ENCODE assay signal across 1 cellular context in the genomic region with DNA sequence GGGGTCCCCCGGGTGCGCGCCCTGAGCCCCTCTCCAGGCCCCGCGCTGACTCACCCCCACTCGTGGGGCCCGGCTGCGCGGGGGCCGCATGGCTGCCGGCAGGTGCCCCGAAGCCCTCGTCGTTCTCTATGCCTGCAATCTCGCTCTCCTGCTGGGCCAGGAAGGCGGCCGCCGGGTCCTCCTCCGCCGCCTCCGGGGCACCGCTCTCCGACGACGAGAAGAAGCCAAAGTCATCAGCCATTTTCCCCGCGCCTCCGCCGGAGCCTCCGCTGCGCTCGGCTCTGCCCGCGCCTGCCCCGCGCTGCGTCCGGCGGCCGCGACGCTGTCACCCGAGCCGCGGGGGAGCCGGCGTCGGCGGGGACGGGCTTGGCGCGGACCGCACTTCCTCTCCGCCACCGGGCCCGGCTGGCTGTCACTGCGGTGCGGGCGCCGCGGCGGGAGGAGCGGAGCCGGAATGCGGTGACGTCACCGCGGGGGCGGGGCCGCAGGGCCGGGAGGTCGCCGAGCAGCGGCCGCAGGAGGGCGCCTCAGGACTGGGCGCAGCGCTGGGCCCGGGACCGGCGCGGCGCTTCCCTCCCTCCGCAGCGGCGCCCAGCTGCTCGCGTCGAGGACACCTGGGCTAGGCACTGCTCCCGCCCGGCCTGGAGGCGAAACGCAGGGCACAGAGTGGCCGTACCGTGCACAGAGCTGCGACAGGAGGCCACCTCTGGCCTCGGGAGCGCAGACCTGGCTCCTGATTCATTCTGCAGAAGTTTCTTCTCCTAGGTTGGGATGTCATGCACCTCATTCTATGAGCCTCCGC.
TF ChIP-seq lines count a peak whose summit lies in the region.

A gene with protein sequence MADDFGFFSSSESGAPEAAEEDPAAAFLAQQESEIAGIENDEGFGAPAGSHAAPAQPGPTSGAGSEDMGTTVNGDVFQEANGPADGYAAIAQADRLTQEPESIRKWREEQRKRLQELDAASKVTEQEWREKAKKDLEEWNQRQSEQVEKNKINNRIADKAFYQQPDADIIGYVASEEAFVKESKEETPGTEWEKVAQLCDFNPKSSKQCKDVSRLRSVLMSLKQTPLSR (minus strand): TSS at position 417 of the 802 bp plus-strand sequence. CDS start 176 bp downstream, at position 241.

TF ChIP-seq in HCT116, 20 proteins besides CTCF, POLR2A, EP300 and RAD21:
- TF ChIP-seq, protein P1, sequence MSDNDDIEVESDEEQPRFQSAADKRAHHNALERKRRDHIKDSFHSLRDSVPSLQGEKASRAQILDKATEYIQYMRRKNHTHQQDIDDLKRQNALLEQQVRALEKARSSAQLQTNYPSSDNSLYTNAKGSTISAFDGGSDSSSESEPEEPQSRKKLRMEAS (IDR thresholded peaks at IDR 0.05): peak; percentile 92
- TF ChIP-seq EZH2 (IDR thresholded peaks at IDR 0.05) (no peak), EZH2phosphoT487 (IDR thresholded peaks at IDR 0.05; ENCODE audit: borderline replicate concordance) (no peak), ZFX (IDR thresholded peaks at IDR 0.05) (peak; percentile 58), EGR1 (IDR thresholded peaks at IDR 0.05; ENCODE audit: low read depth) (no peak), YY1 (IDR thresholded peaks at IDR 0.05; ENCODE audit: extremely low read depth, insufficient replicate concordance, low read depth, low read length) (peak; percentile 37), ZNF274 (IDR thresholded peaks at IDR 0.05; ENCODE audit: low read depth, low read length) (no peak), FOSL1 (IDR thresholded peaks at IDR 0.05; ENCODE audit: low read depth) (no peak), ELF1 (IDR thresholded peaks at IDR 0.05; ENCODE audit: borderline replicate concordance, low read depth) (no peak), SP1 (IDR thresholded peaks at IDR 0.05; ENCODE audit: low read depth) (no peak), SIN3A (IDR thresholded peaks at IDR 0.05; ENCODE audit: low read depth) (peak; percentile 16; the same call in 1 of the 2 replicates), TCF7L2 (IDR thresholded peaks at IDR 0.05; ENCODE audit: borderline replicate concordance, extremely low read depth, insufficient read depth, insufficient read length) (no peak), JUND (IDR thresholded peaks at IDR 0.05) (0 out of 2 replicates have a peak, but pooled peaks have one; percentile 4), CBX3 (IDR thresholded peaks at IDR 0.05; ENCODE audit: low read depth) (peak; percentile 75), POLR2AphosphoS5 (IDR thresholded peaks at IDR 0.05; ENCODE audit: low read depth, low read length) (peak; percentile 74; the same call in 1 of the 2 replicates)
- TF ChIP-seq, protein P2, sequence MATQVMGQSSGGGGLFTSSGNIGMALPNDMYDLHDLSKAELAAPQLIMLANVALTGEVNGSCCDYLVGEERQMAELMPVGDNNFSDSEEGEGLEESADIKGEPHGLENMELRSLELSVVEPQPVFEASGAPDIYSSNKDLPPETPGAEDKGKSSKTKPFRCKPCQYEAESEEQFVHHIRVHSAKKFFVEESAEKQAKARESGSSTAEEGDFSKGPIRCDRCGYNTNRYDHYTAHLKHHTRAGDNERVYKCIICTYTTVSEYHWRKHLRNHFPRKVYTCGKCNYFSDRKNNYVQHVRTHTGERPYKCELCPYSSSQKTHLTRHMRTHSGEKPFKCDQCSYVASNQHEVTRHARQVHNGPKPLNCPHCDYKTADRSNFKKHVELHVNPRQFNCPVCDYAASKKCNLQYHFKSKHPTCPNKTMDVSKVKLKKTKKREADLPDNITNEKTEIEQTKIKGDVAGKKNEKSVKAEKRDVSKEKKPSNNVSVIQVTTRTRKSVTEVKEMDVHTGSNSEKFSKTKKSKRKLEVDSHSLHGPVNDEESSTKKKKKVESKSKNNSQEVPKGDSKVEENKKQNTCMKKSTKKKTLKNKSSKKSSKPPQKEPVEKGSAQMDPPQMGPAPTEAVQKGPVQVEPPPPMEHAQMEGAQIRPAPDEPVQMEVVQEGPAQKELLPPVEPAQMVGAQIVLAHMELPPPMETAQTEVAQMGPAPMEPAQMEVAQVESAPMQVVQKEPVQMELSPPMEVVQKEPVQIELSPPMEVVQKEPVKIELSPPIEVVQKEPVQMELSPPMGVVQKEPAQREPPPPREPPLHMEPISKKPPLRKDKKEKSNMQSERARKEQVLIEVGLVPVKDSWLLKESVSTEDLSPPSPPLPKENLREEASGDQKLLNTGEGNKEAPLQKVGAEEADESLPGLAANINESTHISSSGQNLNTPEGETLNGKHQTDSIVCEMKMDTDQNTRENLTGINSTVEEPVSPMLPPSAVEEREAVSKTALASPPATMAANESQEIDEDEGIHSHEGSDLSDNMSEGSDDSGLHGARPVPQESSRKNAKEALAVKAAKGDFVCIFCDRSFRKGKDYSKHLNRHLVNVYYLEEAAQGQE (IDR thresholded peaks at IDR 0.05; ENCODE audit: low read depth): no peak
- TF ChIP-seq, protein P3, sequence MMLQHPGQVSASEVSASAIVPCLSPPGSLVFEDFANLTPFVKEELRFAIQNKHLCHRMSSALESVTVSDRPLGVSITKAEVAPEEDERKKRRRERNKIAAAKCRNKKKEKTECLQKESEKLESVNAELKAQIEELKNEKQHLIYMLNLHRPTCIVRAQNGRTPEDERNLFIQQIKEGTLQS (IDR thresholded peaks at IDR 0.05): no peak
- TF ChIP-seq, protein P4, sequence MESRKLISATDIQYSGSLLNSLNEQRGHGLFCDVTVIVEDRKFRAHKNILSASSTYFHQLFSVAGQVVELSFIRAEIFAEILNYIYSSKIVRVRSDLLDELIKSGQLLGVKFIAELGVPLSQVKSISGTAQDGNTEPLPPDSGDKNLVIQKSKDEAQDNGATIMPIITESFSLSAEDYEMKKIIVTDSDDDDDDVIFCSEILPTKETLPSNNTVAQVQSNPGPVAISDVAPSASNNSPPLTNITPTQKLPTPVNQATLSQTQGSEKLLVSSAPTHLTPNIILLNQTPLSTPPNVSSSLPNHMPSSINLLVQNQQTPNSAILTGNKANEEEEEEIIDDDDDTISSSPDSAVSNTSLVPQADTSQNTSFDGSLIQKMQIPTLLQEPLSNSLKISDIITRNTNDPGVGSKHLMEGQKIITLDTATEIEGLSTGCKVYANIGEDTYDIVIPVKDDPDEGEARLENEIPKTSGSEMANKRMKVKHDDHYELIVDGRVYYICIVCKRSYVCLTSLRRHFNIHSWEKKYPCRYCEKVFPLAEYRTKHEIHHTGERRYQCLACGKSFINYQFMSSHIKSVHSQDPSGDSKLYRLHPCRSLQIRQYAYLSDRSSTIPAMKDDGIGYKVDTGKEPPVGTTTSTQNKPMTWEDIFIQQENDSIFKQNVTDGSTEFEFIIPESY (IDR thresholded peaks at IDR 0.05; ENCODE audit: extremely low read depth, insufficient replicate concordance, low read length): peak; percentile 61
